Comparison of ENCODE assay signal across 11 cellular contexts in genomic region chr1:116986531-116987255, GRCh38. TPM values are rescaled to one million over a fixed set of nuclear protein-coding genes. Genes with fewer than 3 reads are reported as not detected.
DNase-seq lines count a peak whose midpoint lies in the region; ATAC-seq and TF ChIP-seq lines count a peak whose summit lies in the region.
"Had no signal": no experiment of that assay in that cellular context is flagged by ENCODE, and none has a peak within 500 bp of the region (broad histone marks: within the 10 kb centered on the region; RNA-seq: fewer than 3 reads in every experiment).

No MANE protein-coding gene starts in this region.

- H3K27me3 Mint-ChIP-seq in chondrocyte (ENCODE audit: low read depth): no peaks in the 10 kb centered on the region

- peaks cover 8 to 30% of the 10 kb centered on the region in 2 donors for H3K36me3 Mint-ChIP-seq in activated naive CD4-positive, alpha-beta T cell treated with anti-CD3 and anti-CD28 coated beads, Interleukin-2, amount 50 U/mL, for 72 hours
- H3K36me3 Mint-ChIP-seq in chondrocyte (ENCODE audit: low read depth): peaks cover 13% of the 10 kb centered on the region

- peak; percentile 65 to 74 for ATAC-seq in activated naive CD4-positive, alpha-beta T cell treated with anti-CD3 and anti-CD28 coated beads, Interleukin-2, amount 50 U/mL, for 72 hours
- ATAC-seq in left colon: no peak
- ATAC-seq: HCT116 had no signal

- intact Hi-C loops in left colon (cut with DNase I, micrococcal nuclease): loop anchor here in 1 of 2 donors (10.0 kb wide), 1 partner anchor 72 kb away; no protein-coding TSS in a partner anchor

- H3K9me3 Mint-ChIP-seq in activated naive CD4-positive, alpha-beta T cell treated with anti-CD3 and anti-CD28 coated beads, Interleukin-2, amount 50 U/mL, for 72 hours: no peaks in the 10 kb centered on the region
- H3K9me3 Mint-ChIP-seq in chondrocyte (ENCODE audit: low read depth): no peaks in the 10 kb centered on the region

- TF ChIP-seq CTCF in chondrocyte (IDR thresholded peaks at IDR 0.05): no peak

- peaks cover 35% of the 10 kb centered on the region for H3K4me1 Mint-ChIP-seq in chondrocyte (ENCODE audit: low read depth)

- peak overlapping the region; percentile 86 to 98 for H3K27ac Mint-ChIP-seq in activated naive CD4-positive, alpha-beta T cell treated with anti-CD3 and anti-CD28 coated beads, Interleukin-2, amount 50 U/mL, for 72 hours
- H3K27ac Mint-ChIP-seq in chondrocyte (ENCODE audit: unreplicated experiment): no peak overlapping the region

- H3K4me3 Mint-ChIP-seq in chondrocyte (ENCODE audit: unreplicated experiment): no peak overlapping the region

- DNase-seq in CMK (ENCODE audit: low read depth): peak; percentile 84
- DNase-seq in activated CD4-positive, alpha-beta T cell treated with anti-CD3 and anti-CD28 coated beads for 48 hours: peak; percentile 50
- DNase-seq in activated naive CD4-positive, alpha-beta T cell treated with anti-CD3 and anti-CD28 coated beads, Interleukin-2, amount 50 U/mL, for 72 hours (ENCODE audit: low spot score in 2 of 2): peak in 1 of 2 donors; percentile 38
- peak; percentile 21 to 35 (median 24) for DNase-seq in stimulated activated CD4-positive, alpha-beta T cell treated with anti-CD3 and anti-CD28 coated beads, Interleukin-12 subunit alpha, Interleukin-12 subunit beta, amount 100 ng/mL, for 48 hours (ENCODE audit: low read depth in 2 of 3, low spot score in 1 of 3)
- no peak for DNase-seq in medulla oblongata (ENCODE audit: extremely low spot score)
- DNase-seq in chondrocyte (ENCODE audit: low spot score): no peak
- no peak for DNase-seq in left colon
- no peak for DNase-seq in KG1 (lab: John Stamatoyannopoulos, UW)
- DNase-seq: AML-193, NCI-H1694 had no signal

RNA-seq across cellular contexts. Expression of gene CD101, which starts 14.9 kb away (rescaled TPM):
- 1 to 10 TPM in 1 of 2 donors, under 1 TPM in 1; 0.09 to 1.3 TPM for total RNA-seq in activated naive CD4-positive, alpha-beta T cell treated with anti-CD3 and anti-CD28 coated beads, Interleukin-2, amount 50 U/mL, for 72 hours
- total RNA-seq in chondrocyte (0.79 to 1.4 TPM (median 1.0 TPM) in 3 replicates), left colon (1 to 10 TPM; 2.8 to 3.7 TPM)

Comparison
In these comparisons a context has a peak if more than half of its experiments do, and no peak if none do; other contexts are left out.
1. DNase-seq: peak in CMK (single experiment), activated CD4-positive, alpha-beta T cell treated with anti-CD3 and anti-CD28 coated beads for 48 hours (single experiment) and stimulated activated CD4-positive, alpha-beta T cell treated with anti-CD3 and anti-CD28 coated beads, Interleukin-12 subunit alpha, Interleukin-12 subunit beta, amount 100 ng/mL, for 48 hours (3 of 3); none in medulla oblongata (single experiment), chondrocyte (single experiment), left colon (0 of 2) and KG1 (single experiment).